8 cellular contexts compared by ENCODE assay signal in the genomic region with DNA sequence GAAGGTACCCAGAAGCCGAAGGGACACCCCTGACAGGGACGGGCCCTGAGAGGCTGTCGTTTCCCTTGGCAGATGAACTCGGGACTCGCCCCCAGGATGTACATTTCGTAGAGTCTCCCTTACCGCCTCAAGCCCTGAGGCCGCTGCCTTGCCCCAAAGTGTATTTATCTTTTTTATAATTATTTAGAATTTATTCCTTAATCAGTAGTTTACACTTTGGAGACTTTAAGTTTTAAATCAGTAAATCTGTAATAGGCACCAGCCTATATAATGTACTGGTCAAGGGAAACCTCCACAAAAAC. TPM values are rescaled to one million over a fixed set of nuclear protein-coding genes. Genes with fewer than 3 reads are reported as not detected.
DNase-seq lines count a peak whose midpoint lies in the region; ATAC-seq and TF ChIP-seq lines count a peak whose summit lies in the region.

No MANE protein-coding gene starts in this region.

- H3K4me3 Mint-ChIP-seq in CD8-positive, alpha-beta T cell: peak overlapping the region; percentile 90
- peak overlapping the region; percentile 83 for H3K4me3 Mint-ChIP-seq in activated T-helper 2 cell treated with anti-CD3 and anti-CD28 coated beads, Interferon-gamma antibody, Interleukin-2, Interleukin-4, amounts not matched to agents 10 μg/mL and 5 μg/mL and 100 μg/mL, durations not matched to agents 14 hours and 24 hours and 36 hours (ENCODE audit: low read depth)
- peak overlapping the region; percentile 90 to 93 (median 91) for H3K4me3 Mint-ChIP-seq in immature natural killer cell

- H3K4me1 Mint-ChIP-seq in CD8-positive, alpha-beta T cell (ENCODE audit: low read depth): peaks cover 51% of the 10 kb centered on the region
- peaks cover 31% of the 10 kb centered on the region for H3K4me1 Mint-ChIP-seq in activated T-helper 2 cell treated with anti-CD3 and anti-CD28 coated beads, Interferon-gamma antibody, Interleukin-2, Interleukin-4, amounts not matched to agents 10 μg/mL and 5 μg/mL and 100 μg/mL, durations not matched to agents 14 hours and 24 hours and 36 hours (ENCODE audit: low read depth)
- peaks cover 28 to 48% of the 10 kb centered on the region in 2 donors for H3K4me1 Mint-ChIP-seq in immature natural killer cell

- CTCF ChIA-PET in CD8-positive, alpha-beta T cell (lab: Charles Lee): no interaction called here

- ATAC-seq in CD8-positive, alpha-beta T cell: no peak
- peak; percentile 29 for ATAC-seq in GM19467 (IDR thresholded peaks at IDR 0.05; ENCODE audit: unreplicated experiment)
- ATAC-seq in HG03460 (IDR thresholded peaks at IDR 0.05; ENCODE audit: unreplicated experiment): peak; percentile 39

- TF ChIP-seq CTCF in CD8-positive, alpha-beta T cell (IDR thresholded peaks at IDR 0.05): no peak
- no peak for TF ChIP-seq CTCF in suprapubic skin (IDR thresholded peaks at IDR 0.05)

- H3K27me3 Mint-ChIP-seq in CD8-positive, alpha-beta T cell (ENCODE audit: low read depth): no peaks in the 10 kb centered on the region
- no peaks in the 10 kb centered on the region for H3K27me3 Mint-ChIP-seq in activated T-helper 2 cell treated with anti-CD3 and anti-CD28 coated beads, Interferon-gamma antibody, Interleukin-2, Interleukin-4, amounts not matched to agents 10 μg/mL and 5 μg/mL and 100 μg/mL, durations not matched to agents 14 hours and 24 hours and 36 hours (ENCODE audit: low read depth)
- peaks cover 3 to 9% (median 6%) of the 10 kb centered on the region in 3 donors for H3K27me3 Mint-ChIP-seq in immature natural killer cell (ENCODE audit: low read depth in 3 of 3)

- peaks cover 5% of the 10 kb centered on the region for H3K36me3 Mint-ChIP-seq in CD8-positive, alpha-beta T cell
- peaks cover 27% of the 10 kb centered on the region for H3K36me3 Mint-ChIP-seq in activated T-helper 2 cell treated with anti-CD3 and anti-CD28 coated beads, Interferon-gamma antibody, Interleukin-2, Interleukin-4, amounts not matched to agents 10 μg/mL and 5 μg/mL and 100 μg/mL, durations not matched to agents 14 hours and 24 hours and 36 hours (ENCODE audit: low read depth)
- H3K36me3 Mint-ChIP-seq in immature natural killer cell: peaks cover 4 to 12% (median 5%) of the 10 kb centered on the region in 3 donors

- no peaks in the 10 kb centered on the region for H3K36me3 ChIP-seq in CD8-positive, alpha-beta T cell (ENCODE audit: insufficient read depth, low read length)
- H3K36me3 ChIP-seq in suprapubic skin: no peaks in the 10 kb centered on the region

- intact Hi-C loops in CD8-positive, alpha-beta T cell (cut with DNase I, micrococcal nuclease): loop anchor here in 1 of 2 experiments (2.0 to 5.0 kb wide), 2 partner anchors 193 to 1840 kb away; a partner anchor contains a TSS
- intact Hi-C loops in activated T-helper 2 cell treated with anti-CD3 and anti-CD28 coated beads, Interferon-gamma antibody, Interleukin-2, Interleukin-4, amounts not matched to agents 10 μg/mL and 5 μg/mL and 100 μg/mL, durations not matched to agents 14 hours and 24 hours and 36 hours (cut with micrococcal nuclease): loop anchor here (2.0 to 10.0 kb wide), 3 partner anchors 99 to 307 kb away; a partner anchor contains a TSS

- peaks cover 18% of the 10 kb centered on the region for H3K4me1 ChIP-seq in CD8-positive, alpha-beta T cell (ENCODE audit: insufficient read depth, low read length)
- peaks cover 25% of the 10 kb centered on the region for H3K4me1 ChIP-seq in suprapubic skin

- H3K9me3 Mint-ChIP-seq in CD8-positive, alpha-beta T cell: no peaks in the 10 kb centered on the region
- H3K9me3 Mint-ChIP-seq in activated T-helper 2 cell treated with anti-CD3 and anti-CD28 coated beads, Interferon-gamma antibody, Interleukin-2, Interleukin-4, amounts not matched to agents 10 μg/mL and 5 μg/mL and 100 μg/mL, durations not matched to agents 14 hours and 24 hours and 36 hours: no peaks in the 10 kb centered on the region
- H3K9me3 Mint-ChIP-seq in immature natural killer cell: no peaks in the 10 kb centered on the region

- peak overlapping the region; percentile 86 for H3K4me3 ChIP-seq in CD8-positive, alpha-beta T cell (ENCODE audit: low read depth, low read length)
- peak overlapping the region; percentile 68 for H3K4me3 ChIP-seq in suprapubic skin

- peak overlapping the region; percentile 96 for H3K27ac Mint-ChIP-seq in CD8-positive, alpha-beta T cell
- peak overlapping the region; percentile 91 for H3K27ac Mint-ChIP-seq in activated T-helper 2 cell treated with anti-CD3 and anti-CD28 coated beads, Interferon-gamma antibody, Interleukin-2, Interleukin-4, amounts not matched to agents 10 μg/mL and 5 μg/mL and 100 μg/mL, durations not matched to agents 14 hours and 24 hours and 36 hours
- H3K27ac Mint-ChIP-seq in immature natural killer cell: peak overlapping the region; percentile 89 to 96 (median 95)

- POLR2A ChIA-PET in CD8-positive, alpha-beta T cell (lab: Charles Lee): interaction anchor here (1.4 kb wide), 1 partner anchor 14 kb away, joined by 5 read pairs; no protein-coding TSS in a partner anchor

- WGBS in suprapubic skin: 3% methylated on average over 8 of the region's 8 CpGs

- no peak for DNase-seq in CD8-positive, alpha-beta T cell
- no peak for DNase-seq in activated T-helper 2 cell treated with anti-CD3 and anti-CD28 coated beads, Interferon-gamma antibody, Interleukin-2, Interleukin-4, amounts not matched to agents 10 μg/mL and 5 μg/mL and 100 μg/mL, durations not matched to agents 14 hours and 24 hours and 36 hours (ENCODE audit: low spot score)
- DNase-seq in immature natural killer cell (no peak), suprapubic skin (ENCODE audit: low spot score in 2 of 2) (no peak), putamen (ENCODE audit: low spot score) (no peak), EL (no peak)

- TF ChIP-seq EP300 in suprapubic skin (IDR thresholded peaks at IDR 0.05): no peak

- no peak for TF ChIP-seq POLR2A in suprapubic skin (IDR thresholded peaks at IDR 0.05)

- no peaks in the 10 kb centered on the region for H3K27me3 ChIP-seq in CD8-positive, alpha-beta T cell (ENCODE audit: insufficient read depth, low read length)
- H3K27me3 ChIP-seq in suprapubic skin: no peaks in the 10 kb centered on the region

- H3K9me3 ChIP-seq in CD8-positive, alpha-beta T cell (ENCODE audit: low read length): no peaks in the 10 kb centered on the region
- H3K9me3 ChIP-seq in suprapubic skin: no peaks in the 10 kb centered on the region

- peak overlapping the region; percentile 82 for H3K27ac ChIP-seq in CD8-positive, alpha-beta T cell (ENCODE audit: low read depth, low read length)
- H3K27ac ChIP-seq in suprapubic skin: peak overlapping the region; percentile 96

RNA-seq across cellular contexts. Expression of a gene that starts 0.7 kb away (rescaled TPM):
- 10 to 100 TPM; 11.0 to 11.1 TPM for total RNA-seq in CD8-positive, alpha-beta T cell
- total RNA-seq in activated T-helper 2 cell treated with anti-CD3 and anti-CD28 coated beads, Interferon-gamma antibody, Interleukin-2, Interleukin-4, amounts not matched to agents 10 μg/mL and 5 μg/mL and 100 μg/mL, durations not matched to agents 14 hours and 24 hours and 36 hours: 20.5 and 22.4 TPM in 2 replicates
- 10 to 100 TPM; 18.7 to 32.4 (median 26.0) TPM for polyA plus RNA-seq in immature natural killer cell
- total RNA-seq in suprapubic skin: 10 to 100 TPM; 11.1 to 18.3 (median 15.1) TPM
